Comparison of ENCODE assay signal across 23 cellular contexts in genomic region chr5:95020382-95020781, GRCh38.
"Had no signal": no experiment of that assay in that cellular context is flagged by ENCODE, and none has a peak within 500 bp of the region (broad histone marks: within the 10 kb centered on the region; RNA-seq: fewer than 3 reads in every experiment).

No MANE protein-coding gene starts in this region.

- DNase-seq: activated CD4-positive, alpha-beta T cell treated with anti-CD3 and anti-CD28 coated beads for 4 hours; activated CD4-positive, alpha-beta T cell treated with anti-CD3 and anti-CD28 coated beads, Interleukin-2, amount 50 U/mL, for 4 hours; activated effector memory CD4-positive, alpha-beta T cell treated with Interleukin-2 at 50 U/mL for 16 hours; activated naive CD4-positive, alpha-beta T cell treated with Interleukin-2 at 50 U/mL for 16 hours; activated T-cell treated with anti-CD3 and anti-CD28 coated beads for 4 hours; anterior cingulate cortex; dermis blood vessel endothelial cell; effector CD4-positive, alpha-beta T cell; esophagus squamous epithelium; foreskin melanocyte; glutamatergic neuron; left lung; lower lobe of right lung; mesendoderm; natural killer cell; occipital lobe; stimulated activated CD4-positive, alpha-beta T cell treated with anti-CD3 and anti-CD28 coated beads, Interleukin-15, amount 100 ng/mL, for 24 hours; stimulated activated CD4-positive, alpha-beta T cell treated with anti-CD3 and anti-CD28 coated beads, Interleukin-2, amount 100 ng/mL, for 24 hours; stimulated activated naive CD4-positive, alpha-beta T cell; tibial artery had no signal

- H3K9me3 Mint-ChIP-seq: central memory CD8-positive, alpha-beta T cell; neural progenitor cell had no signal

- H3K4me3 Mint-ChIP-seq: activated naive CD8-positive, alpha-beta T cell; central memory CD8-positive, alpha-beta T cell; natural killer cell; neural progenitor cell had no signal

- H3K27ac Mint-ChIP-seq: activated naive CD8-positive, alpha-beta T cell; natural killer cell; neural progenitor cell had no signal

- H3K36me3 Mint-ChIP-seq: activated naive CD8-positive, alpha-beta T cell; natural killer cell; neural progenitor cell had no signal

- H3K27me3 Mint-ChIP-seq: activated naive CD8-positive, alpha-beta T cell; central memory CD8-positive, alpha-beta T cell had no signal

- ATAC-seq: left lung, lower lobe of right lung, natural killer cell had no signal

- H3K4me1 Mint-ChIP-seq: central memory CD8-positive, alpha-beta T cell had no signal
